In the genomic region with DNA sequence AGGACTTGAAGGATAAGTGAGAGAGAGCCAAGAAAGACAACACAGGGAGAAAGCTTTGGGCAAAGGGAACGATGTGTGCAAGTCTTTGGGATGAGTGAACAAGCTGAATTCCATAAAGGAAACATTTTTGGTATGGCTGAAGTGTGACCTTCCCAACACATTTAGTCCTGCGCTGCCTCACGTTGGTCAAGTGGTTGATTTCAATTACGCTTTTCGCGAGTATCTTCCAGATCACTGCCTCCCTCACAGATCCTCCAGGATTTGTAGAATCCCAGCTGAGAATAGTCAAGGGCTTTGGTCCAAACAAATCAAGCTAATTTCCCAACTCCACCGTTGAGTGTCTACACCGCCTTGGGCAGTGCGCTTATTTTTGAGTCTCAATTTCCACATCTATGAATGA, we compare ENCODE assay signal across 2 cellular contexts.
TF ChIP-seq lines count a peak whose summit lies in the region.

No MANE protein-coding gene starts in this region.

TF ChIP-seq in GM23338, 12 proteins besides CTCF, POLR2A, EP300 and RAD21 (continued from another document):
- TF ChIP-seq, protein P1, sequence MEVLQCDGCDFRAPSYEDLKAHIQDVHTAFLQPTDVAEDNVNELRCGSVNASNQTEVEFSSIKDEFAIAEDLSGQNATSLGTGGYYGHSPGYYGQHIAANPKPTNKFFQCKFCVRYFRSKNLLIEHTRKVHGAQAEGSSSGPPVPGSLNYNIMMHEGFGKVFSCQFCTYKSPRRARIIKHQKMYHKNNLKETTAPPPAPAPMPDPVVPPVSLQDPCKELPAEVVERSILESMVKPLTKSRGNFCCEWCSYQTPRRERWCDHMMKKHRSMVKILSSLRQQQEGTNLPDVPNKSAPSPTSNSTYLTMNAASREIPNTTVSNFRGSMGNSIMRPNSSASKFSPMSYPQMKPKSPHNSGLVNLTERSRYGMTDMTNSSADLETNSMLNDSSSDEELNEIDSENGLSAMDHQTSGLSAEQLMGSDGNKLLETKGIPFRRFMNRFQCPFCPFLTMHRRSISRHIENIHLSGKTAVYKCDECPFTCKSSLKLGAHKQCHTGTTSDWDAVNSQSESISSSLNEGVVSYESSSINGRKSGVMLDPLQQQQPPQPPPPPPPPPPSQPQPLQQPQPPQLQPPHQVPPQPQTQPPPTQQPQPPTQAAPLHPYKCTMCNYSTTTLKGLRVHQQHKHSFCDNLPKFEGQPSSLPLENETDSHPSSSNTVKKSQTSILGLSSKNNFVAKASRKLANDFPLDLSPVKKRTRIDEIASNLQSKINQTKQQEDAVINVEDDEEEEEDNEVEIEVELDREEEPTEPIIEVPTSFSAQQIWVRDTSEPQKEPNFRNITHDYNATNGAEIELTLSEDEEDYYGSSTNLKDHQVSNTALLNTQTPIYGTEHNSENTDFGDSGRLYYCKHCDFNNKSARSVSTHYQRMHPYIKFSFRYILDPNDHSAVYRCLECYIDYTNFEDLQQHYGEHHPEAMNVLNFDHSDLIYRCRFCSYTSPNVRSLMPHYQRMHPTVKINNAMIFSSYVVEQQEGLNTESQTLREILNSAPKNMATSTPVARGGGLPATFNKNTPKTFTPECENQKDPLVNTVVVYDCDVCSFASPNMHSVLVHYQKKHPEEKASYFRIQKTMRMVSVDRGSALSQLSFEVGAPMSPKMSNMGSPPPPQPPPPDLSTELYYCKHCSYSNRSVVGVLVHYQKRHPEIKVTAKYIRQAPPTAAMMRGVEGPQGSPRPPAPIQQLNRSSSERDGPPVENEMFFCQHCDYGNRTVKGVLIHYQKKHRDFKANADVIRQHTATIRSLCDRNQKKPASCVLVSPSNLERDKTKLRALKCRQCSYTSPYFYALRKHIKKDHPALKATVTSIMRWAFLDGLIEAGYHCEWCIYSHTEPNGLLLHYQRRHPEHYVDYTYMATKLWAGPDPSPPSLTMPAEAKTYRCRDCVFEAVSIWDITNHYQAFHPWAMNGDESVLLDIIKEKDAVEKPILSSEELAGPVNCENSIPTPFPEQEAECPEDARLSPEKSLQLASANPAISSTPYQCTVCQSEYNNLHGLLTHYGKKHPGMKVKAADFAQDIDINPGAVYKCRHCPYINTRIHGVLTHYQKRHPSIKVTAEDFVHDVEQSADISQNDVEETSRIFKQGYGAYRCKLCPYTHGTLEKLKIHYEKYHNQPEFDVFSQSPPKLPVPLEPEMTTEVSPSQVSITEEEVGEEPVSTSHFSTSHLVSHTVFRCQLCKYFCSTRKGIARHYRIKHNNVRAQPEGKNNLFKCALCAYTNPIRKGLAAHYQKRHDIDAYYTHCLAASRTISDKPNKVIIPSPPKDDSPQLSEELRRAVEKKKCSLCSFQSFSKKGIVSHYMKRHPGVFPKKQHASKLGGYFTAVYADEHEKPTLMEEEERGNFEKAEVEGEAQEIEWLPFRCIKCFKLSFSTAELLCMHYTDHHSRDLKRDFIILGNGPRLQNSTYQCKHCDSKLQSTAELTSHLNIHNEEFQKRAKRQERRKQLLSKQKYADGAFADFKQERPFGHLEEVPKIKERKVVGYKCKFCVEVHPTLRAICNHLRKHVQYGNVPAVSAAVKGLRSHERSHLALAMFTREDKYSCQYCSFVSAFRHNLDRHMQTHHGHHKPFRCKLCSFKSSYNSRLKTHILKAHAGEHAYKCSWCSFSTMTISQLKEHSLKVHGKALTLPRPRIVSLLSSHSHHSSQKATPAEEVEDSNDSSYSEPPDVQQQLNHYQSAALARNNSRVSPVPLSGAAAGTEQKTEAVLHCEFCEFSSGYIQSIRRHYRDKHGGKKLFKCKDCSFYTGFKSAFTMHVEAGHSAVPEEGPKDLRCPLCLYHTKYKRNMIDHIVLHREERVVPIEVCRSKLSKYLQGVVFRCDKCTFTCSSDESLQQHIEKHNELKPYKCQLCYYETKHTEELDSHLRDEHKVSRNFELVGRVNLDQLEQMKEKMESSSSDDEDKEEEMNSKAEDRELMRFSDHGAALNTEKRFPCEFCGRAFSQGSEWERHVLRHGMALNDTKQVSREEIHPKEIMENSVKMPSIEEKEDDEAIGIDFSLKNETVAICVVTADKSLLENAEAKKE (CRISPR knock-in tag; IDR thresholded peaks at IDR 0.05), result no peak
- no peak for TF ChIP-seq CREB1 (CRISPR knock-in tag; IDR thresholded peaks at IDR 0.05; ENCODE audit: low read depth)
- no peak for TF ChIP-seq JUNB (IDR thresholded peaks at IDR 0.05; ENCODE audit: unreplicated experiment)
- TF ChIP-seq, protein P2, sequence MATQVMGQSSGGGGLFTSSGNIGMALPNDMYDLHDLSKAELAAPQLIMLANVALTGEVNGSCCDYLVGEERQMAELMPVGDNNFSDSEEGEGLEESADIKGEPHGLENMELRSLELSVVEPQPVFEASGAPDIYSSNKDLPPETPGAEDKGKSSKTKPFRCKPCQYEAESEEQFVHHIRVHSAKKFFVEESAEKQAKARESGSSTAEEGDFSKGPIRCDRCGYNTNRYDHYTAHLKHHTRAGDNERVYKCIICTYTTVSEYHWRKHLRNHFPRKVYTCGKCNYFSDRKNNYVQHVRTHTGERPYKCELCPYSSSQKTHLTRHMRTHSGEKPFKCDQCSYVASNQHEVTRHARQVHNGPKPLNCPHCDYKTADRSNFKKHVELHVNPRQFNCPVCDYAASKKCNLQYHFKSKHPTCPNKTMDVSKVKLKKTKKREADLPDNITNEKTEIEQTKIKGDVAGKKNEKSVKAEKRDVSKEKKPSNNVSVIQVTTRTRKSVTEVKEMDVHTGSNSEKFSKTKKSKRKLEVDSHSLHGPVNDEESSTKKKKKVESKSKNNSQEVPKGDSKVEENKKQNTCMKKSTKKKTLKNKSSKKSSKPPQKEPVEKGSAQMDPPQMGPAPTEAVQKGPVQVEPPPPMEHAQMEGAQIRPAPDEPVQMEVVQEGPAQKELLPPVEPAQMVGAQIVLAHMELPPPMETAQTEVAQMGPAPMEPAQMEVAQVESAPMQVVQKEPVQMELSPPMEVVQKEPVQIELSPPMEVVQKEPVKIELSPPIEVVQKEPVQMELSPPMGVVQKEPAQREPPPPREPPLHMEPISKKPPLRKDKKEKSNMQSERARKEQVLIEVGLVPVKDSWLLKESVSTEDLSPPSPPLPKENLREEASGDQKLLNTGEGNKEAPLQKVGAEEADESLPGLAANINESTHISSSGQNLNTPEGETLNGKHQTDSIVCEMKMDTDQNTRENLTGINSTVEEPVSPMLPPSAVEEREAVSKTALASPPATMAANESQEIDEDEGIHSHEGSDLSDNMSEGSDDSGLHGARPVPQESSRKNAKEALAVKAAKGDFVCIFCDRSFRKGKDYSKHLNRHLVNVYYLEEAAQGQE (IDR thresholded peaks at IDR 0.05; ENCODE audit: unreplicated experiment), result no peak
- no peak for TF ChIP-seq ZNF331 (CRISPR knock-in tag; IDR thresholded peaks at IDR 0.05; ENCODE audit: low read depth)
- TF ChIP-seq STAT1 (IDR thresholded peaks at IDR 0.05; ENCODE audit: unreplicated experiment), result no peak
- TF ChIP-seq EZH2 (IDR thresholded peaks at IDR 0.05; ENCODE audit: low read depth, unreplicated experiment), result no peak
- no peak for TF ChIP-seq ZNF114 (CRISPR knock-in tag; IDR thresholded peaks at IDR 0.05)
- TF ChIP-seq, protein P3, sequence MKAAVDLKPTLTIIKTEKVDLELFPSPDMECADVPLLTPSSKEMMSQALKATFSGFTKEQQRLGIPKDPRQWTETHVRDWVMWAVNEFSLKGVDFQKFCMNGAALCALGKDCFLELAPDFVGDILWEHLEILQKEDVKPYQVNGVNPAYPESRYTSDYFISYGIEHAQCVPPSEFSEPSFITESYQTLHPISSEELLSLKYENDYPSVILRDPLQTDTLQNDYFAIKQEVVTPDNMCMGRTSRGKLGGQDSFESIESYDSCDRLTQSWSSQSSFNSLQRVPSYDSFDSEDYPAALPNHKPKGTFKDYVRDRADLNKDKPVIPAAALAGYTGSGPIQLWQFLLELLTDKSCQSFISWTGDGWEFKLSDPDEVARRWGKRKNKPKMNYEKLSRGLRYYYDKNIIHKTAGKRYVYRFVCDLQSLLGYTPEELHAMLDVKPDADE (IDR thresholded peaks at IDR 0.05), result no peak
- TF ChIP-seq POLR2AphosphoS5 (IDR thresholded peaks at IDR 0.05; ENCODE audit: low read depth), result no peak

TF ChIP-seq in WTC11, 78 proteins besides CTCF, POLR2A, EP300 and RAD21:
- TF ChIP-seq, protein P4, sequence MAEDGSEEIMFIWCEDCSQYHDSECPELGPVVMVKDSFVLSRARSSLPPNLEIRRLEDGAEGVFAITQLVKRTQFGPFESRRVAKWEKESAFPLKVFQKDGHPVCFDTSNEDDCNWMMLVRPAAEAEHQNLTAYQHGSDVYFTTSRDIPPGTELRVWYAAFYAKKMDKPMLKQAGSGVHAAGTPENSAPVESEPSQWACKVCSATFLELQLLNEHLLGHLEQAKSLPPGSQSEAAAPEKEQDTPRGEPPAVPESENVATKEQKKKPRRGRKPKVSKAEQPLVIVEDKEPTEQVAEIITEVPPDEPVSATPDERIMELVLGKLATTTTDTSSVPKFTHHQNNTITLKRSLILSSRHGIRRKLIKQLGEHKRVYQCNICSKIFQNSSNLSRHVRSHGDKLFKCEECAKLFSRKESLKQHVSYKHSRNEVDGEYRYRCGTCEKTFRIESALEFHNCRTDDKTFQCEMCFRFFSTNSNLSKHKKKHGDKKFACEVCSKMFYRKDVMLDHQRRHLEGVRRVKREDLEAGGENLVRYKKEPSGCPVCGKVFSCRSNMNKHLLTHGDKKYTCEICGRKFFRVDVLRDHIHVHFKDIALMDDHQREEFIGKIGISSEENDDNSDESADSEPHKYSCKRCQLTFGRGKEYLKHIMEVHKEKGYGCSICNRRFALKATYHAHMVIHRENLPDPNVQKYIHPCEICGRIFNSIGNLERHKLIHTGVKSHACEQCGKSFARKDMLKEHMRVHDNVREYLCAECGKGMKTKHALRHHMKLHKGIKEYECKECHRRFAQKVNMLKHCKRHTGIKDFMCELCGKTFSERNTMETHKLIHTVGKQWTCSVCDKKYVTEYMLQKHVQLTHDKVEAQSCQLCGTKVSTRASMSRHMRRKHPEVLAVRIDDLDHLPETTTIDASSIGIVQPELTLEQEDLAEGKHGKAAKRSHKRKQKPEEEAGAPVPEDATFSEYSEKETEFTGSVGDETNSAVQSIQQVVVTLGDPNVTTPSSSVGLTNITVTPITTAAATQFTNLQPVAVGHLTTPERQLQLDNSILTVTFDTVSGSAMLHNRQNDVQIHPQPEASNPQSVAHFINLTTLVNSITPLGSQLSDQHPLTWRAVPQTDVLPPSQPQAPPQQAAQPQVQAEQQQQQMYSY (CRISPR knock-in tag; IDR thresholded peaks at IDR 0.05), result peak; percentile 62
- TF ChIP-seq, protein P5, sequence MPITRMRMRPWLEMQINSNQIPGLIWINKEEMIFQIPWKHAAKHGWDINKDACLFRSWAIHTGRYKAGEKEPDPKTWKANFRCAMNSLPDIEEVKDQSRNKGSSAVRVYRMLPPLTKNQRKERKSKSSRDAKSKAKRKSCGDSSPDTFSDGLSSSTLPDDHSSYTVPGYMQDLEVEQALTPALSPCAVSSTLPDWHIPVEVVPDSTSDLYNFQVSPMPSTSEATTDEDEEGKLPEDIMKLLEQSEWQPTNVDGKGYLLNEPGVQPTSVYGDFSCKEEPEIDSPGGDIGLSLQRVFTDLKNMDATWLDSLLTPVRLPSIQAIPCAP (CRISPR knock-in tag; IDR thresholded peaks at IDR 0.05), result no peak
